ENCODE assay signal across 9 cellular contexts in genomic region chr1:201676061-201676644, GRCh38.
DNase-seq lines count a peak whose midpoint lies in the region; ATAC-seq, FAIRE-seq and TF ChIP-seq lines count a peak whose summit lies in the region.
"Had no signal": no experiment of that assay in that cellular context is flagged by ENCODE, and none has a peak within 500 bp of the region (broad histone marks: within the 10 kb centered on the region; RNA-seq: fewer than 3 reads in every experiment).

No MANE protein-coding gene starts in this region.

- peaks cover 8% of the 10 kb centered on the region for H3K27me3 Mint-ChIP-seq in activated naive CD8-positive, alpha-beta T cell treated with anti-CD3 and anti-CD28 coated beads, Interleukin-2, amount 10 ng/mL, durations not matched to agents 7 days and 5 days
- H3K27me3 Mint-ChIP-seq in activated naive CD8-positive, alpha-beta T cell treated with anti-CD3 and anti-CD28 coated beads, Interleukin-2, amount 50 U/mL, for 24 hours = peaks cover 8% of the 10 kb centered on the region

- H3K4me3 Mint-ChIP-seq in activated naive CD8-positive, alpha-beta T cell treated with anti-CD3 and anti-CD28 coated beads, Interleukin-2, amount 10 ng/mL, durations not matched to agents 7 days and 5 days = no peak overlapping the region
- H3K4me3 Mint-ChIP-seq in activated naive CD8-positive, alpha-beta T cell treated with anti-CD3 and anti-CD28 coated beads, Interleukin-2, amount 50 U/mL, for 24 hours = no peak overlapping the region
- H3K4me3 Mint-ChIP-seq: activated naive CD8-positive, alpha-beta T cell had no signal

- H3K9me3 ChIP-seq in kidney (ENCODE audit: control insufficient read depth in 1 of 2, low read length in 2 of 2) = no peaks in the 10 kb centered on the region
- no peaks in the 10 kb centered on the region for H3K9me3 ChIP-seq in upper lobe of right lung

- H3K9ac ChIP-seq in kidney (ENCODE audit: low read length in 2 of 2) = no peak overlapping the region

- POLR2A ChIA-PET in activated naive CD8-positive, alpha-beta T cell treated with anti-CD3 and anti-CD28 coated beads, Interleukin-2, amount 10 ng/mL, durations not matched to agents 7 days and 5 days (lab: Charles Lee) = no interaction called here

- H3K4me3 ChIP-seq in kidney (ENCODE audit: low read length in 2 of 2) = no peak overlapping the region
- no peak overlapping the region for H3K4me3 ChIP-seq in upper lobe of right lung

- no peaks in the 10 kb centered on the region for H3K27me3 ChIP-seq in upper lobe of right lung

- ATAC-seq in activated naive CD8-positive, alpha-beta T cell treated with anti-CD3 and anti-CD28 coated beads, Interleukin-2, amount 10 ng/mL, durations not matched to agents 7 days and 5 days (ENCODE audit: low read depth) = peak; percentile 33
- ATAC-seq in activated naive CD8-positive, alpha-beta T cell treated with anti-CD3 and anti-CD28 coated beads, Interleukin-2, amount 50 U/mL, for 24 hours = no peak
- peak; percentile 81 for ATAC-seq in upper lobe of right lung

- H3K9me3 Mint-ChIP-seq in activated naive CD8-positive, alpha-beta T cell treated with anti-CD3 and anti-CD28 coated beads, Interleukin-2, amount 10 ng/mL, durations not matched to agents 7 days and 5 days = peaks cover 2% of the 10 kb centered on the region
- no peaks in the 10 kb centered on the region for H3K9me3 Mint-ChIP-seq in activated naive CD8-positive, alpha-beta T cell treated with anti-CD3 and anti-CD28 coated beads, Interleukin-2, amount 50 U/mL, for 24 hours

- peaks cover 2% of the 10 kb centered on the region for H3K36me3 Mint-ChIP-seq in activated naive CD8-positive, alpha-beta T cell treated with anti-CD3 and anti-CD28 coated beads, Interleukin-2, amount 10 ng/mL, durations not matched to agents 7 days and 5 days
- H3K36me3 Mint-ChIP-seq in activated naive CD8-positive, alpha-beta T cell treated with anti-CD3 and anti-CD28 coated beads, Interleukin-2, amount 50 U/mL, for 24 hours (ENCODE audit: low read depth) = no peaks in the 10 kb centered on the region
- H3K36me3 Mint-ChIP-seq: activated naive CD8-positive, alpha-beta T cell had no signal

- H3K27ac ChIP-seq in kidney (ENCODE audit: low read depth in 2 of 2, low read length in 2 of 2) = no peak overlapping the region
- H3K27ac ChIP-seq in upper lobe of right lung = peak overlapping the region; percentile 60

- intact Hi-C loops in kidney (cut with DNase I) (no loop called here), upper lobe of right lung (cut with DNase I) (no loop called here)

- H3K4me1 ChIP-seq in kidney (ENCODE audit: control insufficient read depth in 1 of 2, insufficient read depth in 1 of 2, low read depth in 1 of 2, low read length in 2 of 2) (peaks cover 4 to 6% of the 10 kb centered on the region in 2 donors), upper lobe of right lung (peaks cover 18% of the 10 kb centered on the region)

- no peak for FAIRE-seq in kidney (lab: Jason Lieb, UNC)

- H3K27ac Mint-ChIP-seq in activated naive CD8-positive, alpha-beta T cell treated with anti-CD3 and anti-CD28 coated beads, Interleukin-2, amount 10 ng/mL, durations not matched to agents 7 days and 5 days = no peak overlapping the region
- no peak overlapping the region for H3K27ac Mint-ChIP-seq in activated naive CD8-positive, alpha-beta T cell treated with anti-CD3 and anti-CD28 coated beads, Interleukin-2, amount 50 U/mL, for 24 hours
- H3K27ac Mint-ChIP-seq: activated naive CD8-positive, alpha-beta T cell had no signal

- no peak for DNase-seq in activated naive CD8-positive, alpha-beta T cell treated with anti-CD3 and anti-CD28 coated beads, Interleukin-2, amount 10 ng/mL, durations not matched to agents 7 days and 5 days
- DNase-seq in activated naive CD8-positive, alpha-beta T cell treated with anti-CD3 and anti-CD28 coated beads, Interleukin-2, amount 50 U/mL, for 24 hours = no peak
- DNase-seq in astrocyte of the hippocampus (ENCODE audit: low read depth, low spot score) (peak; percentile 65), kidney (peak; percentile 82), upper lobe of right lung (peak; percentile 70), NCI-H1092 (lab: John Stamatoyannopoulos, UW) (no peak), CD1c-positive myeloid dendritic cell (ENCODE audit: extremely low spot score) (no peak)
- DNase-seq in effector CD8-positive, alpha-beta T cell (lab: John Stamatoyannopoulos, UW) = no peak

- H3K36me3 ChIP-seq in kidney (ENCODE audit: control insufficient read depth in 1 of 2, insufficient read depth in 2 of 2, low read length in 2 of 2) (no peaks in the 10 kb centered on the region), upper lobe of right lung (no peaks in the 10 kb centered on the region)

- TF ChIP-seq CTCF in kidney (IDR thresholded peaks at IDR 0.05; ENCODE audit: borderline replicate concordance, extremely low read depth, insufficient read depth) (no peak), upper lobe of right lung (IDR thresholded peaks at IDR 0.05) (no peak)

- peaks cover 2% of the 10 kb centered on the region for H3K4me1 Mint-ChIP-seq in activated naive CD8-positive, alpha-beta T cell treated with anti-CD3 and anti-CD28 coated beads, Interleukin-2, amount 10 ng/mL, durations not matched to agents 7 days and 5 days
- peaks cover 2% of the 10 kb centered on the region for H3K4me1 Mint-ChIP-seq in activated naive CD8-positive, alpha-beta T cell treated with anti-CD3 and anti-CD28 coated beads, Interleukin-2, amount 50 U/mL, for 24 hours

Comparison
In these comparisons a context has a peak if more than half of its experiments do, and no peak if none do; other contexts are left out.
1. DNase-seq: peak in astrocyte of the hippocampus (single experiment), kidney (single experiment) and upper lobe of right lung (single experiment); none in activated naive CD8-positive, alpha-beta T cell treated with anti-CD3 and anti-CD28 coated beads, Interleukin-2, amount 10 ng/mL, durations not matched to agents 7 days and 5 days (single experiment), activated naive CD8-positive, alpha-beta T cell treated with anti-CD3 and anti-CD28 coated beads, Interleukin-2, amount 50 U/mL, for 24 hours (single experiment), NCI-H1092 (single experiment), effector CD8-positive, alpha-beta T cell (single experiment) and CD1c-positive myeloid dendritic cell (single experiment).